Comparison of ENCODE assay signal across 8 cellular contexts in the genomic region with DNA sequence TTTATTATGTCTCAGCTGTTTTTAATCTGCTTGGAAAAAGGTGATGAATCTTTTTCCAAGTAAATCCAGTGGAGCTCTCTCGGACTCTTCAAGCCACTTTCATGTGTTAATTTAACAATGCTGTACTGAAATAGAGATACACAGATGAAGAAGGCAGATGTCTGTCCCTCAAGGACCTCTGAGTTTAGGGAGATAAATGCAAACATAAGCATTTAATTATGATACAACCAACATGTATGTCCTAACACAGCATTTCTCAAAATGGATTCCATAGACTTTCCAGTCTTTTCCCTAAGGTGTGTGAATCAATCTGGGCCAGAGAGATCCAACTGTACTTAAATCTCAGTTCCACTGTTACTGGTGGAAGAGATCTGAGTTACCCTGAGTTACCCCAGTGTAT.
"Had no signal": no experiment of that assay in that cellular context is flagged by ENCODE, and none has a peak within 500 bp of the region (broad histone marks: within the 10 kb centered on the region; RNA-seq: fewer than 3 reads in every experiment).

No MANE protein-coding gene starts in this region.

- ATAC-seq: GM12878 had no signal

- H3K4me3 ChIP-seq: GM12878 had no signal

- FAIRE-seq: G401.6, GM12878, GM12891, GM12892, GM18507, GM19239 had no signal

- DNase-seq: GDM1, GF-D8 had no signal
